Comparison of ENCODE assay signal across 13 cellular contexts in the genomic region with DNA sequence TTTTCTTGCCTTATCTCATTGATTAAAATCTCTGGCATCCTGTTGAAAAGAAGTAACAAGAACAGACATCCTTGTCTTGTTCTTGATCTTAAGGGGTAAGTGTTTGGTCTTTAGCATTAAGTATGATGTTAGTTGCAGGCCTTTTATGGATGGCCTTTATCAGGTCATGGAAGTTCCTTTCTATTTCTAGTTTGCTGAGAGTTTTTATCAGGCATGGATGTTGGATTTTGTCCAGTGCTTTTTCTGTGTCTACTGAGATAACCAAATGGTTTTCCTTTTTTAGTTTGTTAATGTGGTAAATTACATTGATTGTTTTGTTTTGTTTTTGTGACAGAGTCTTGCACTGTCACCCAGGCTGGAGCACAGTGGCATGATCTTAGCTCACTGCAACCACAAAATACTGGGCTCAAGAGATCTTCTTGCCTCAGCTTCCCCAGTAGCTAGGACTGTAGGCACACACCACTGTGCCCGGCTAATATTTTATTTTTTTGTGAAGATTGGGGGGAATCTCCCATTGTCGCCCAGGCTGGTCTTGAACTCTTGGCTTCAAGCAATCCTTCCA. TPM values are rescaled to one million over a fixed set of nuclear protein-coding genes. Genes with fewer than 3 reads are reported as not detected.
"Had no signal": no experiment of that assay in that cellular context is flagged by ENCODE, and none has a peak within 500 bp of the region (broad histone marks: within the 10 kb centered on the region; RNA-seq: fewer than 3 reads in every experiment).

No MANE protein-coding gene starts in this region.

- DNase-seq: activated CD4-positive, alpha-beta memory T cell treated with anti-CD3 and anti-CD28 coated beads for 36 hours; activated CD4-positive, alpha-beta T cell treated with anti-CD3 and anti-CD28 coated beads for 1 hour; activated T-cell treated with anti-CD3 and anti-CD28 coated beads, Interleukin-2, amount 50 U/mL, for 48 hours; effector memory CD4-positive, alpha-beta T cell; hypothalamus; kidney glomerular epithelial cell; nucleus accumbens; SJCRH30; stomach had no signal

- H3K4me3 ChIP-seq: ascending aorta, lung, SJCRH30, stomach had no signal

- H3K27ac ChIP-seq: SJCRH30, stomach had no signal

- H3K27me3 ChIP-seq: ascending aorta, SJCRH30, stomach had no signal

- H3K9me3 ChIP-seq: ascending aorta, stomach had no signal

- H3K4me1 ChIP-seq: ascending aorta had no signal

- ATAC-seq: natural killer cell treated with Interleukin-12 subunit alpha and Interleukin-12 subunit beta and Interleukin-15 and Interleukin-18, amount 100 ng/mL, for 72 hours had no signal

RNA-seq across cellular contexts. Expression of a gene that starts 26.3 kb away (rescaled TPM):
- total RNA-seq: T-helper 2 cell treated with Interferon-gamma antibody and Interleukin-4, amounts not matched to agents 100 ng/mL and 5 ng/mL, for 36 hours had no signal

RNA-seq across cellular contexts. Expression of a gene that starts 45.0 kb away (rescaled TPM):
- total RNA-seq: ascending aorta; natural killer cell treated with Interleukin-12 subunit alpha and Interleukin-12 subunit beta and Interleukin-15 and Interleukin-18, amount 100 ng/mL, for 72 hours; T-helper 2 cell treated with Interferon-gamma antibody and Interleukin-4, amounts not matched to agents 100 ng/mL and 5 ng/mL, for 36 hours had no signal

RNA-seq across cellular contexts. Expression of a gene that starts 59.8 kb away (rescaled TPM):
- total RNA-seq: ascending aorta; natural killer cell treated with Interleukin-12 subunit alpha and Interleukin-12 subunit beta and Interleukin-15 and Interleukin-18, amount 100 ng/mL, for 72 hours had no signal
